Comparison of ENCODE assay signal across 28 cellular contexts in genomic region chr2:202990501-202990900, GRCh38.
"Had no signal": no experiment of that assay in that cellular context is flagged by ENCODE, and none has a peak within 500 bp of the region (broad histone marks: within the 10 kb centered on the region; RNA-seq: fewer than 3 reads in every experiment).

No MANE protein-coding gene starts in this region.

- H3K9me3 ChIP-seq: colonic mucosa, esophagus muscularis mucosa, esophagus squamous epithelium, gastrocnemius medialis, gastroesophageal sphincter, heart left ventricle, heart right ventricle had no signal

- H3K27ac ChIP-seq: colonic mucosa, coronary artery, dorsolateral prefrontal cortex, epithelial cell of prostate, esophagus muscularis mucosa, esophagus squamous epithelium, foreskin keratinocyte, gastrocnemius medialis, gastroesophageal sphincter, heart left ventricle, heart right ventricle, hepatocyte had no signal

- H3K27me3 ChIP-seq: colonic mucosa, dorsolateral prefrontal cortex, esophagus muscularis mucosa, esophagus squamous epithelium, foreskin keratinocyte, gastrocnemius medialis, gastroesophageal sphincter, heart left ventricle, heart right ventricle, hepatocyte had no signal

- H3K4me2 ChIP-seq: hepatocyte had no signal

- H3K4me1 ChIP-seq: colonic mucosa, esophagus muscularis mucosa, esophagus squamous epithelium, foreskin keratinocyte, gastrocnemius medialis, gastroesophageal sphincter, heart left ventricle, heart right ventricle had no signal

- FAIRE-seq: endometrium, endothelial cell of umbilical vein, frontal cortex had no signal

- H3K79me2 ChIP-seq: hepatocyte had no signal

- H3K36me3 ChIP-seq: colonic mucosa, esophagus squamous epithelium, gastrocnemius medialis had no signal

- H3K4me3 ChIP-seq: colonic mucosa, coronary artery, dorsolateral prefrontal cortex, esophagus muscularis mucosa, esophagus squamous epithelium, gastrocnemius medialis, gastroesophageal sphincter, heart left ventricle, heart right ventricle, hepatocyte had no signal

- ATAC-seq: effector memory CD8-positive, alpha-beta T cell; esophagus mucosa; gastrocnemius medialis; gastroesophageal sphincter; heart left ventricle; heart right ventricle had no signal

- H2AFZ ChIP-seq: hepatocyte had no signal

- DNase-seq: colonic mucosa; cortex of kidney; dermis blood vessel endothelial cell; dorsolateral prefrontal cortex; effector CD4-positive, alpha-beta T cell; effector CD8-positive, alpha-beta T cell; effector memory CD4-positive, alpha-beta T cell; effector memory CD8-positive, alpha-beta T cell; endodermal cell; erythroblast; esophagus squamous epithelium; foreskin fibroblast; foreskin melanocyte; gastrocnemius medialis; glutamatergic neuron; head of caudate nucleus; heart left ventricle; heart right ventricle had no signal
